ENCODE assay signal across 1 cellular context in genomic region chr2:64769392-64770044, GRCh38.
A peak's percentile ranks its signal among the peaks of the same experiment; 100 is the strongest.
TF ChIP-seq lines count a peak whose summit lies in the region.

No MANE protein-coding gene starts in this region.

TF ChIP-seq in K562, 482 proteins besides CTCF, POLR2A, EP300 and RAD21 (continued from another document):
- TF ChIP-seq HINFP (tag; conservative IDR thresholded peaks at IDR 0.05; ENCODE audit: low read depth) (no peak), MXD1 (CRISPR knock-in tag; IDR thresholded peaks at IDR 0.05; ENCODE audit: borderline replicate concordance, poor library complexity, severe bottlenecking) (no peak), BCL6 (CRISPR knock-in tag; IDR thresholded peaks at IDR 0.05) (no peak), BHLHE40 (IDR thresholded peaks at IDR 0.05; ENCODE audit: low read length) (peak; percentile 59; the same call in 1 of the 2 replicates), ZNF644 (tag; IDR thresholded peaks at IDR 0.05; ENCODE audit: low read depth) (0 out of 2 replicates have a peak, but pooled peaks have one; percentile 5), SMARCA4 (IDR thresholded peaks at IDR 0.05) (no peak), EGR1 (conservative IDR thresholded peaks at IDR 0.05) (0 out of 2 replicates have a peak, but pooled peaks have one; percentile 11), SMARCE1 (IDR thresholded peaks at IDR 0.05) (no peak), MYNN (IDR thresholded peaks at IDR 0.05) (no peak), MYNN (CRISPR knock-in tag; IDR thresholded peaks at IDR 0.05) (no peak), PRPF4 (IDR thresholded peaks at IDR 0.05; ENCODE audit: insufficient read depth, low read depth, low read length, poor library complexity, severe bottlenecking) (no peak), HLTF (IDR thresholded peaks at IDR 0.05) (no peak), YY1 (IDR thresholded peaks at IDR 0.05; ENCODE audit: borderline replicate concordance in 1 of 3, control insufficient read depth in 1 of 3, extremely low read depth in 1 of 3, insufficient read depth in 3 of 3, insufficient read length in 1 of 3, insufficient replicate concordance in 2 of 3, low read depth in 1 of 3, low read length in 2 of 3) (peak in 1 of 3 experiments; percentile 12)
